Comparison of ENCODE assay signal across 21 cellular contexts in the genomic region with DNA sequence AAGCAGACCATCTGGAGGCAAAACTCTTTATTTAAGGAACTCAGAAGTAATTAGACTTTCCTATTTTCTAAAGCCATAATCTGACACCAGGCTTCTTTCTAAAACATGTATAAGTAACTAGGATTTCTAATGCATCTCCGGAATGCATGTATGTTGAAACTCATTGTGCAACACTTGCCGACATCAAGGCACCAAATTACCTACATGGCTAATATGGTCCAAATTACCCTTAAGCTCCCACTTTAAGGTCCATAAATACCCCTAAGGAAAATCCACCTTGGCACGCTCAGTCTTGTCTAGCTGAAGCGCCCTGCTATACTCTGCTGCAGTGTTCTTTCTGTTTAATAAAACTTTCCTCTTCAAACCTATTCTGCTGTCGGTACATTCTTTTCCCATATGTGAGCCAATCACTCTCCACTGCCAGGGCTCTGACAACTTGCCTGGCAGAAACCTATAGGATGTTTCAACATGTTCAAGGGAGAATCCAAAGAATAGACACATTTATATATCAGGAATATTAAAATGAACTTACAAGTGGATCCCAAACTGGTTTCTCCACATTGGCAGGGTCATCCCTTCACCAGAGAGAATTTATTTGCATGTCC.
"Had no signal": no experiment of that assay in that cellular context is flagged by ENCODE, and none has a peak within 500 bp of the region (broad histone marks: within the 10 kb centered on the region; RNA-seq: fewer than 3 reads in every experiment).

No MANE protein-coding gene starts in this region.

- H3K27me3 Mint-ChIP-seq: activated CD4-positive, alpha-beta T cell treated with anti-CD3 and anti-CD28 coated beads for 36 hours had no signal

- H3K79me2 ChIP-seq: hepatocyte had no signal

- H3K36me3 ChIP-seq: sigmoid colon, spleen, thoracic aorta, upper lobe of right lung had no signal

- DNase-seq: activated CD4-positive, alpha-beta T cell treated with anti-CD3 and anti-CD28 coated beads for 36 hours; activated CD4-positive, alpha-beta T cell treated with anti-CD3 and anti-CD28 coated beads, Interleukin-2, amount 50 U/mL, for 48 hours; activated gamma-delta T cell treated with Interleukin-2 at 50 U/mL for 16 hours; amygdala; caudate nucleus; midbrain; nephron progenitor cell; nucleus accumbens; sigmoid colon; spleen; stimulated activated CD4-positive, alpha-beta T cell treated with anti-CD3 and anti-CD28 coated beads, Interleukin-4, amount 100 ng/mL, for 4 hours; upper lobe of right lung had no signal

- H3K27ac ChIP-seq: hepatocyte, sigmoid colon, spleen, thoracic aorta, upper lobe of right lung had no signal

- H2AFZ ChIP-seq: hepatocyte had no signal

- ATAC-seq: activated CD4-positive, alpha-beta T cell treated with anti-CD3 and anti-CD28 coated beads for 36 hours; activated naive CD4-positive, alpha-beta T cell treated with anti-CD3 and anti-CD28 coated beads, Interleukin-2, amount 50 U/mL, for 72 hours; stimulated activated memory B cell treated with anti-CD40 and anti-IgM and Interleukin-4, amounts not matched to agents 10 μg/mL and 1 μg/mL and 100 μg/mL, for 72 hours; WTC11 had no signal

- FAIRE-seq: islet of Langerhans, TTC549 had no signal

- H3K4me1 ChIP-seq: sigmoid colon, upper lobe of right lung had no signal

- H3K9me3 ChIP-seq: sigmoid colon, spleen, thoracic aorta, upper lobe of right lung had no signal

- H3K27ac Mint-ChIP-seq: activated CD4-positive, alpha-beta T cell treated with anti-CD3 and anti-CD28 coated beads for 36 hours; activated naive CD4-positive, alpha-beta T cell treated with anti-CD3 and anti-CD28 coated beads, Interleukin-2, amount 50 U/mL, for 72 hours; activated T-helper 1 cell treated with anti-CD3 and anti-CD28 coated beads, Interleukin-12 subunit alpha, Interleukin-12 subunit beta, Interleukin-2, Interleukin-4 antibody, amounts not matched to agents 30 ng/mL and 10 ng/mL and 1 ng/mL, durations not matched to agents 14 hours and 24 hours and 36 hours; nephron progenitor cell; stimulated activated memory B cell treated with anti-CD40 and anti-IgM and Interleukin-4, amounts not matched to agents 10 μg/mL and 1 μg/mL and 100 μg/mL, for 72 hours; T-helper 2 cell treated with Interferon-gamma antibody and Interleukin-4, amounts not matched to agents 5 μg/mL and 100 μg/mL, for 36 hours; WTC11 had no signal

- H3K4me1 Mint-ChIP-seq: activated CD4-positive, alpha-beta T cell treated with anti-CD3 and anti-CD28 coated beads for 36 hours had no signal

- H3K36me3 Mint-ChIP-seq: activated naive CD4-positive, alpha-beta T cell treated with anti-CD3 and anti-CD28 coated beads, Interleukin-2, amount 50 U/mL, for 72 hours; stimulated activated memory B cell treated with anti-CD40 and anti-IgM and Interleukin-4, amounts not matched to agents 10 μg/mL and 1 μg/mL and 100 μg/mL, for 72 hours had no signal

- H3K4me3 Mint-ChIP-seq: activated CD4-positive, alpha-beta T cell treated with anti-CD3 and anti-CD28 coated beads for 36 hours; activated T-helper 1 cell treated with anti-CD3 and anti-CD28 coated beads, Interleukin-12 subunit alpha, Interleukin-12 subunit beta, Interleukin-2, Interleukin-4 antibody, amounts not matched to agents 30 ng/mL and 10 ng/mL and 1 ng/mL, durations not matched to agents 14 hours and 24 hours and 36 hours; nephron progenitor cell; stimulated activated memory B cell treated with anti-CD40 and anti-IgM and Interleukin-4, amounts not matched to agents 10 μg/mL and 1 μg/mL and 100 μg/mL, for 72 hours; T-helper 2 cell treated with Interferon-gamma antibody and Interleukin-4, amounts not matched to agents 5 μg/mL and 100 μg/mL, for 36 hours; WTC11 had no signal

- H3K4me3 ChIP-seq: hepatocyte, sigmoid colon, spleen, thoracic aorta, upper lobe of right lung had no signal

- H3K4me2 ChIP-seq: hepatocyte had no signal

- H3K27me3 ChIP-seq: hepatocyte, sigmoid colon, upper lobe of right lung had no signal

- H3K9me3 Mint-ChIP-seq: activated naive CD4-positive, alpha-beta T cell treated with anti-CD3 and anti-CD28 coated beads, Interleukin-2, amount 50 U/mL, for 72 hours; activated T-helper 1 cell treated with anti-CD3 and anti-CD28 coated beads, Interleukin-12 subunit alpha, Interleukin-12 subunit beta, Interleukin-2, Interleukin-4 antibody, amounts not matched to agents 30 ng/mL and 10 ng/mL and 1 ng/mL, durations not matched to agents 14 hours and 24 hours and 36 hours; stimulated activated memory B cell treated with anti-CD40 and anti-IgM and Interleukin-4, amounts not matched to agents 10 μg/mL and 1 μg/mL and 100 μg/mL, for 72 hours; T-helper 2 cell treated with Interferon-gamma antibody and Interleukin-4, amounts not matched to agents 5 μg/mL and 100 μg/mL, for 36 hours had no signal
